ENCODE assay signal across 9 cellular contexts in the genomic region with DNA sequence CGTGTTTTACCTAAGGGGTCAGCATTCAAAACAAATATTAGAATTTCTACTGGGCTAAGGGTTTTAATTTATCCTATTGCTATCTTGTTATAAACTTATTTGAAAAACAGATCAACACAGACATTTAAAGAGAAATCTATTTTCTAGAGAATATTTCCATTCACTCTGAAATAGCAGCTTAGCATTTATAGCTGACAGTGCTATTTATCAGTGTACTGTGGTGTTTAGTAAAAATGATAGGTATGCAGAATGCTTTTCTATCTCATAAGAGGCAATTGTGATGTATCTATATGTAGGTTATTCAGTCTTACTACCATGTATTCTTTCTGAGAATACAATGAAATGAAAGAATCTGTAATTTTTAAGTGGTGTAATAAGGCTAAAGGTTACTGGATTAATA.
"Had no signal": no experiment of that assay in that cellular context is flagged by ENCODE, and none has a peak within 500 bp of the region (broad histone marks: within the 10 kb centered on the region; RNA-seq: fewer than 3 reads in every experiment).

No MANE protein-coding gene starts in this region.

- H3K9ac ChIP-seq: GM23248, KMS-11 had no signal

- H3K4me3 ChIP-seq: GM23248 had no signal

- H3K27ac Mint-ChIP-seq: H9 had no signal

- H2AFZ ChIP-seq: GM23248 had no signal

- H3K4me2 ChIP-seq: KMS-11 had no signal

- H3K4me1 Mint-ChIP-seq: H9 had no signal

- FAIRE-seq: H54, HTR-8/SVneo had no signal

- DNase-seq: GM23248, GOT3, H9, HCEC 1CT, Karpas-422, KBM-7 had no signal

- H3K4me3 Mint-ChIP-seq: H9 had no signal

- H3K27ac ChIP-seq: GM23248, KMS-11 had no signal

- H3K9me3 Mint-ChIP-seq: H9 had no signal
